ENCODE assay signal across 28 cellular contexts in the genomic region with DNA sequence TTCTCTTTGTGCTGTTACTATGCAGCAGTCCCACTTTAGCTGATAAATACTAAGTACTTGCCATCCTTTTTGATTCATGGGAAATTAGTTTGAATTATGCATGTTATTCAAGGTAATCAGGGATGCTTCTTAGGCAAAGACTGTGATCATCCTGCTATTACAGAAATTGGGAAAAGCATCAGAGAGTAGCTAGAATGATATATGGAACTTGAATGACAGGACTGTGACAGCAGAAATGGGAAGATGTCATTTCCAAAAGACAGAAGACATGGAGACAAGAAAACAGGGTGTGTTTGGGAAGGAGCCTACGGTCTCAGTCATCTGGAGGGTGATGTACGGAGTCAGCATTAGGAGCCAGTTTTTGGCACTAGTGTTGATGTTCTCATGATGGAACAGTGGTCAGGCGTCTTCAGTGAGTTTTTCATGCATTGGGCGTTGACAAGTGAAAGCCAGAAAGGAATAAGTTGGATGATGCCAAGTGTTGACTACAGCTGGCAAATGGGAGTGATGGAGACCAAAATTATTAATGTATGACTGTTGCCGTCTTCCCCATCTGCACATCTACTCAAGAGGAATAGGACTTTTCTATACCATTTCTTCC.
"Had no signal": no experiment of that assay in that cellular context is flagged by ENCODE, and none has a peak within 500 bp of the region (broad histone marks: within the 10 kb centered on the region; RNA-seq: fewer than 3 reads in every experiment).

No MANE protein-coding gene starts in this region.

- H3K4me2 ChIP-seq: hepatocyte had no signal

- H3K9me3 ChIP-seq: colonic mucosa, esophagus squamous epithelium, gastroesophageal sphincter, heart left ventricle, left ventricle myocardium inferior, lower lobe of right lung, mucosa of descending colon had no signal

- FAIRE-seq: endometrium, frontal cortex, kidney had no signal

- DNase-seq: colonic mucosa; cortex of kidney; effector CD8-positive, alpha-beta T cell; effector memory CD8-positive, alpha-beta T cell; endodermal cell; erythroblast; esophagus squamous epithelium; foreskin keratinocyte; heart left ventricle; hypothalamus; immature natural killer cell; islet precursor cell; kidney; kidney glomerular epithelial cell; left colon; left ventricle myocardium inferior; lower lobe of right lung; mesenchymal stem cell; mucosa of descending colon; naive B cell; naive thymus-derived CD8-positive, alpha-beta T cell had no signal

- H3K4me1 ChIP-seq: colonic mucosa, esophagus squamous epithelium, foreskin keratinocyte, gastroesophageal sphincter, heart left ventricle, left ventricle myocardium inferior, lower lobe of right lung had no signal

- H3K27ac ChIP-seq: colonic mucosa, epithelial cell of prostate, esophagus squamous epithelium, foreskin keratinocyte, gastroesophageal sphincter, heart left ventricle, hepatocyte, left ventricle myocardium inferior, lower lobe of right lung had no signal

- H2AFZ ChIP-seq: hepatocyte had no signal

- ATAC-seq: effector memory CD8-positive, alpha-beta T cell; esophagus mucosa; foreskin keratinocyte; gastroesophageal sphincter; heart left ventricle; left colon; left lobe of liver; lower lobe of right lung; mucosa of descending colon; naive thymus-derived CD8-positive, alpha-beta T cell had no signal

- H3K4me3 ChIP-seq: colonic mucosa, esophagus squamous epithelium, gastroesophageal sphincter, heart left ventricle, hepatocyte, left ventricle myocardium inferior, lower lobe of right lung, mucosa of descending colon had no signal

- H3K27me3 ChIP-seq: colonic mucosa, esophagus squamous epithelium, foreskin keratinocyte, gastroesophageal sphincter, heart left ventricle, hepatocyte had no signal

- H3K36me3 ChIP-seq: colonic mucosa, esophagus squamous epithelium, gastroesophageal sphincter, heart left ventricle, left ventricle myocardium inferior, lower lobe of right lung had no signal

- H3K79me2 ChIP-seq: hepatocyte had no signal
